15 cellular contexts compared by ENCODE assay signal in genomic region chr2:40130251-40130994, GRCh38.
DNase-seq lines count a peak whose midpoint lies in the region; ATAC-seq and TF ChIP-seq lines count a peak whose summit lies in the region.
"Had no signal": no experiment of that assay in that cellular context is flagged by ENCODE, and none has a peak within 500 bp of the region (broad histone marks: within the 10 kb centered on the region; RNA-seq: fewer than 3 reads in every experiment).

No MANE protein-coding gene starts in this region.

- no peak overlapping the region for H3K27ac ChIP-seq in GM23248
- H3K27ac ChIP-seq in right atrium auricular region: peak overlapping the region; percentile 75 to 76
- H3K27ac ChIP-seq: body of pancreas, testis had no signal

- H3K9me3 Mint-ChIP-seq in chondrocyte (ENCODE audit: low read depth): no peaks in the 10 kb centered on the region
- H3K9me3 Mint-ChIP-seq in activated CD8-positive, alpha-beta memory T cell treated with anti-CD3 and anti-CD28 coated beads, Interleukin-2, amount 10 ng/mL, durations not matched to agents 7 days and 5 days (ENCODE audit: low read depth): no peaks in the 10 kb centered on the region
- H3K9me3 Mint-ChIP-seq: activated CD4-positive, alpha-beta memory T cell treated with anti-CD3 and anti-CD28 coated beads, Interleukin-2, amount 10 ng/mL, durations not matched to agents 7 days and 5 days; activated T-helper 17 cell treated with anti-CD3 and anti-CD28 coated beads, Interleukin-2, amount 50 U/mL, for 72 hours had no signal

- no peaks in the 10 kb centered on the region for H3K27me3 Mint-ChIP-seq in chondrocyte (ENCODE audit: low read depth)
- no peaks in the 10 kb centered on the region for H3K27me3 Mint-ChIP-seq in activated CD8-positive, alpha-beta memory T cell treated with anti-CD3 and anti-CD28 coated beads, Interleukin-2, amount 10 ng/mL, durations not matched to agents 7 days and 5 days
- H3K27me3 Mint-ChIP-seq: activated CD4-positive, alpha-beta memory T cell treated with anti-CD3 and anti-CD28 coated beads, Interleukin-2, amount 10 ng/mL, durations not matched to agents 7 days and 5 days; activated T-helper 17 cell treated with anti-CD3 and anti-CD28 coated beads, Interleukin-2, amount 50 U/mL, for 72 hours had no signal

- H3K9me3 ChIP-seq in GM23248 (ENCODE audit: low read depth) (no peaks in the 10 kb centered on the region), right atrium auricular region (no peaks in the 10 kb centered on the region)
- H3K9me3 ChIP-seq: body of pancreas, testis had no signal

- no peaks in the 10 kb centered on the region for H4K20me1 ChIP-seq in GM23248 (ENCODE audit: insufficient read depth)

- no peaks in the 10 kb centered on the region for H3K9me2 ChIP-seq in GM23248 (ENCODE audit: insufficient read depth)

- no peak overlapping the region for H3K9ac ChIP-seq in GM23248

- H3K27me3 ChIP-seq in GM23248 (replicated peaks; ENCODE audit: insufficient read depth) (no peaks in the 10 kb centered on the region), right atrium auricular region (no peaks in the 10 kb centered on the region)
- H3K27me3 ChIP-seq: body of pancreas, testis had no signal

- no peaks in the 10 kb centered on the region for H3K79me2 ChIP-seq in GM23248 (ENCODE audit: insufficient read depth)

- H3K4me3 ChIP-seq in GM23248: no peak overlapping the region
- H3K4me3 ChIP-seq in right atrium auricular region: no peak overlapping the region
- no peak overlapping the region for H3K4me3 ChIP-seq in retinal pigment epithelial cell (ENCODE audit: low read length)
- H3K4me3 ChIP-seq: body of pancreas, testis had no signal

- H3K36me3 ChIP-seq in GM23248 (ENCODE audit: low read depth): no peaks in the 10 kb centered on the region
- no peaks in the 10 kb centered on the region for H3K36me3 ChIP-seq in right atrium auricular region

- H2AFZ ChIP-seq in GM23248: no peak overlapping the region

- H3K4me3 Mint-ChIP-seq in chondrocyte (ENCODE audit: unreplicated experiment): no peak overlapping the region
- H3K4me3 Mint-ChIP-seq in activated CD8-positive, alpha-beta memory T cell treated with anti-CD3 and anti-CD28 coated beads, Interleukin-2, amount 10 ng/mL, durations not matched to agents 7 days and 5 days: no peak overlapping the region
- H3K4me3 Mint-ChIP-seq: activated CD4-positive, alpha-beta memory T cell treated with anti-CD3 and anti-CD28 coated beads, Interleukin-2, amount 10 ng/mL, durations not matched to agents 7 days and 5 days; activated T-helper 17 cell treated with anti-CD3 and anti-CD28 coated beads, Interleukin-2, amount 50 U/mL, for 72 hours had no signal

- H3K4me2 ChIP-seq in GM23248 (ENCODE audit: unreplicated experiment): no peak overlapping the region

- in situ Hi-C loops in GM23248 (cut with MboI): no loop called here

- CTCF ChIA-PET in activated CD8-positive, alpha-beta memory T cell treated with anti-CD3 and anti-CD28 coated beads, Interleukin-2, amount 10 ng/mL, durations not matched to agents 7 days and 5 days (lab: Charles Lee): no interaction called here

- 35 to 41% methylated on average over 4 of the region's 4 CpGs for WGBS in GM23248 (ENCODE audit: low coverage in 1 of 2, low lambda C conversion rate in 2 of 2, missing lambda C conversion rate in 2 of 2), 2 experiments

- ATAC-seq in GM21723 (IDR thresholded peaks at IDR 0.05; ENCODE audit: unreplicated experiment): no peak
- no peak for ATAC-seq in activated CD8-positive, alpha-beta memory T cell treated with anti-CD3 and anti-CD28 coated beads, Interleukin-2, amount 10 ng/mL, durations not matched to agents 7 days and 5 days
- ATAC-seq: activated T-helper 17 cell treated with anti-CD3 and anti-CD28 coated beads, Interleukin-2, amount 50 U/mL, for 72 hours; body of pancreas had no signal

- peaks cover 20% of the 10 kb centered on the region for H3F3A ChIP-seq in GM23248 (ENCODE audit: insufficient read depth)

- peak overlapping the region; percentile 38 for H3K27ac Mint-ChIP-seq in chondrocyte (ENCODE audit: unreplicated experiment)
- no peak overlapping the region for H3K27ac Mint-ChIP-seq in activated CD8-positive, alpha-beta memory T cell treated with anti-CD3 and anti-CD28 coated beads, Interleukin-2, amount 10 ng/mL, durations not matched to agents 7 days and 5 days
- H3K27ac Mint-ChIP-seq: activated CD4-positive, alpha-beta memory T cell treated with anti-CD3 and anti-CD28 coated beads, Interleukin-2, amount 10 ng/mL, durations not matched to agents 7 days and 5 days; activated T-helper 17 cell treated with anti-CD3 and anti-CD28 coated beads, Interleukin-2, amount 50 U/mL, for 72 hours had no signal

- peaks cover 2% of the 10 kb centered on the region for H3K36me3 Mint-ChIP-seq in chondrocyte (ENCODE audit: low read depth)
- no peaks in the 10 kb centered on the region for H3K36me3 Mint-ChIP-seq in activated CD8-positive, alpha-beta memory T cell treated with anti-CD3 and anti-CD28 coated beads, Interleukin-2, amount 10 ng/mL, durations not matched to agents 7 days and 5 days

- peaks cover 51% of the 10 kb centered on the region for H3K4me1 Mint-ChIP-seq in chondrocyte (ENCODE audit: low read depth)
- no peaks in the 10 kb centered on the region for H3K4me1 Mint-ChIP-seq in activated CD8-positive, alpha-beta memory T cell treated with anti-CD3 and anti-CD28 coated beads, Interleukin-2, amount 10 ng/mL, durations not matched to agents 7 days and 5 days
- H3K4me1 Mint-ChIP-seq: activated CD4-positive, alpha-beta memory T cell treated with anti-CD3 and anti-CD28 coated beads, Interleukin-2, amount 10 ng/mL, durations not matched to agents 7 days and 5 days; activated T-helper 17 cell treated with anti-CD3 and anti-CD28 coated beads, Interleukin-2, amount 50 U/mL, for 72 hours had no signal

- DNase-seq in GM23248 (peak; percentile 25), chondrocyte (ENCODE audit: low spot score) (no peak), right atrium auricular region (ENCODE audit: low spot score) (no peak), retinal pigment epithelial cell (ENCODE audit: low read depth) (peak; percentile 36), DMS153 (lab: John Stamatoyannopoulos, UW) (no peak), NCI-H1105 (lab: John Stamatoyannopoulos, UW) (no peak)
- DNase-seq in activated CD8-positive, alpha-beta memory T cell treated with anti-CD3 and anti-CD28 coated beads, Interleukin-2, amount 10 ng/mL, durations not matched to agents 7 days and 5 days: no peak
- DNase-seq: activated CD4-positive, alpha-beta memory T cell treated with anti-CD3 and anti-CD28 coated beads, Interleukin-2, amount 10 ng/mL, durations not matched to agents 7 days and 5 days; AML-193; body of pancreas; DMS53; NCI-H2107; testis had no signal

- TF ChIP-seq CTCF in chondrocyte (IDR thresholded peaks at IDR 0.05) (no peak), right atrium auricular region (IDR thresholded peaks at IDR 0.05) (no peak), retinal pigment epithelial cell (conservative IDR thresholded peaks at IDR 0.05; ENCODE audit: low read depth, low read length) (no peak)

- peaks cover 42% of the 10 kb centered on the region for H3K4me1 ChIP-seq in GM23248 (ENCODE audit: insufficient read depth)
- H3K4me1 ChIP-seq in right atrium auricular region: peaks cover 0 to 35% of the 10 kb centered on the region in 2 donors
- H3K4me1 ChIP-seq: body of pancreas, testis had no signal

Comparison
In these comparisons a context has a peak if more than half of its experiments do, and no peak if none do; other contexts are left out.
1. DNase-seq: peak in GM23248 (single experiment) and retinal pigment epithelial cell (single experiment); none in chondrocyte (single experiment), right atrium auricular region (single experiment), activated CD8-positive, alpha-beta memory T cell treated with anti-CD3 and anti-CD28 coated beads, Interleukin-2, amount 10 ng/mL, durations not matched to agents 7 days and 5 days (single experiment), DMS153 (single experiment) and NCI-H1105 (single experiment).